ENCODE assay signal across 21 cellular contexts in genomic region chr9:77753183-77753582, GRCh38.
DNase-seq lines count a peak whose midpoint lies in the region; ATAC-seq, FAIRE-seq and TF ChIP-seq lines count a peak whose summit lies in the region.
"Had no signal": no experiment of that assay in that cellular context is flagged by ENCODE, and none has a peak within 500 bp of the region (broad histone marks: within the 10 kb centered on the region; RNA-seq: fewer than 3 reads in every experiment).

No MANE protein-coding gene starts in this region.

- ATAC-seq in K562 (no peak; the same call in 1 of the 3 replicates), GM18858 (IDR thresholded peaks at IDR 0.05; ENCODE audit: unreplicated experiment) (no peak)
- ATAC-seq: A549, PC-3 had no signal

- H3K36me3 Mint-ChIP-seq in HFFc6 (ENCODE audit: low read depth) (peaks cover 21% of the 10 kb centered on the region), nephron (ENCODE audit: low read depth) (peaks cover 52% of the 10 kb centered on the region)
- H3K36me3 Mint-ChIP-seq: IgD-negative memory B cell had no signal

- H3K9me3 ChIP-seq in A673 (ENCODE audit: low read depth, low read length, poor library complexity, severe bottlenecking) (no peaks in the 10 kb centered on the region), K562 (replicated peaks; ENCODE audit: control insufficient read depth, insufficient read depth, low read depth, low read length) (no peaks in the 10 kb centered on the region; the same call in 1 of the 2 replicates)

- CTCF ChIA-PET in A673 (lab: Charles Lee) (interaction anchor here (0.6 kb wide), 1 partner anchor 629 kb away, joined by 4 read pairs; no protein-coding TSS in a partner anchor), K562 (lab: Yijun Ruan, JAX; ENCODE audit: low intra/inter-chr PET ratio) (no interaction called here)

- POLR2A ChIA-PET in A673 (lab: Charles Lee; ENCODE audit: low non-redundant PET), result interaction anchor here (0.6 kb wide), 1 partner anchor 229 kb away, joined by 7 read pairs; no protein-coding TSS in a partner anchor
- POLR2A ChIA-PET in K562 (lab: Yijun Ruan, JAX), result no interaction called here

- H3K9me1 ChIP-seq in K562 (ENCODE audit: control insufficient read depth, insufficient read depth, low read length), result no peaks in the 10 kb centered on the region

- no peaks in the 10 kb centered on the region for H3K9me3 Mint-ChIP-seq in HFFc6
- peaks cover 12% of the 10 kb centered on the region for H3K9me3 Mint-ChIP-seq in nephron

- no peak overlapping the region for H2AFZ ChIP-seq in K562 (ENCODE audit: low read depth, low read length)
- H2AFZ ChIP-seq: GM23338 had no signal

- intact Hi-C loops in A673 (cut with micrococcal nuclease; ENCODE audit: unreplicated experiment), result loop anchor here (5.0 to 10.0 kb wide), 3 partner anchors 284 to 578 kb away; partner anchors contain the start of gene VPS13A
- intact Hi-C loops in K562 (cut with micrococcal nuclease), result loop anchor here (5.0 kb wide), 2 partner anchors 76 to 321 kb away; no protein-coding TSS in a partner anchor
- intact Hi-C loops in cardiac septum (cut with DNase I), result loop anchor here (10.0 kb wide), 1 partner anchor 78 kb away; no protein-coding TSS in a partner anchor

- FAIRE-seq in K562 (lab: Jason Lieb, UNC), result no peak
- FAIRE-seq: A549, HTR-8/SVneo had no signal

- H3K4me3 ChIP-seq in A673 (ENCODE audit: low read depth, low read length, poor library complexity, severe bottlenecking), result no peak overlapping the region
- H3K4me3 ChIP-seq in K562, result no peak overlapping the region
- H3K4me3 ChIP-seq: A549; BLaER1 treated with 17β-estradiol and CSF1 and Interleukin-3, amounts not matched to agents 10 nM and 100 nM; GM23338 had no signal

- WGBS in K562 (ENCODE audit: insufficient coverage, low coverage, missing lambda C conversion rate), result 70% methylated on average over 8 of the region's 9 CpGs

- DNase-seq in A673 (ENCODE audit: low spot score) (no peak), HFFc6 (no peak), K562 (ENCODE audit: extremely low read depth in 1 of 4, low spot score in 3 of 4) (peak in 1 of 4 experiments; percentile 17), DMS79 treated with DMSO at 0.1 percent for 48 hours (lab: John Stamatoyannopoulos, UW) (no peak), cardiac septum (ENCODE audit: low spot score) (no peak)
- DNase-seq: DND-41, NCI-H1105 treated with DMSO at 0.1 percent for 48 hours, NCI-H1694 treated with DMSO at 0.1 percent for 48 hours, NCI-H2107, NCI-H524, NCI-H82, PC-3, RPMI8226, SIG-M5 had no signal

- no peak for TF ChIP-seq POLR2A in K562 (conservative IDR thresholded peaks at IDR 0.05)

- H3K79me2 ChIP-seq in K562 (ENCODE audit: control insufficient read depth, insufficient read depth, low read length), result no peaks in the 10 kb centered on the region; the same call in 2 of the 3 replicates

- H3K9ac ChIP-seq in K562 (ENCODE audit: insufficient read depth in 1 of 2, low read depth in 2 of 2, low read length in 2 of 2), result no peak overlapping the region
- H3K9ac ChIP-seq: BLaER1 treated with 17β-estradiol and CSF1 and Interleukin-3, amounts not matched to agents 10 nM and 100 nM had no signal

- no peak for TF ChIP-seq RAD21 in K562 (CRISPR knock-in tag; conservative IDR thresholded peaks at IDR 0.05 in 1 of 2, IDR thresholded peaks at IDR 0.05 in 1 of 2)

- no peak overlapping the region for H3K4me3 Mint-ChIP-seq in HFFc6
- no peak overlapping the region for H3K4me3 Mint-ChIP-seq in nephron
- H3K4me3 Mint-ChIP-seq: GM23338, IgD-negative memory B cell had no signal

- peak; percentile 16; the same call in 1 of the 2 replicates for TF ChIP-seq EP300 in K562 (IDR thresholded peaks at IDR 0.05; ENCODE audit: low read length)

- no peak overlapping the region for H3K4me2 ChIP-seq in K562 (ENCODE audit: insufficient read depth, low read length)
- H3K4me2 ChIP-seq: A549; BLaER1 treated with 17β-estradiol and CSF1 and Interleukin-3, amounts not matched to agents 10 nM and 100 nM; GM23338 had no signal

- H3K27me3 ChIP-seq in A673 (replicated peaks; ENCODE audit: insufficient read depth, low read depth, low read length, poor library complexity) (no peaks in the 10 kb centered on the region), K562 (ENCODE audit: control insufficient read depth in 2 of 2, insufficient read depth in 2 of 2, low read length in 2 of 2) (no peaks in the 10 kb centered on the region)
- H3K27me3 ChIP-seq: BLaER1 treated with 17β-estradiol and CSF1 and Interleukin-3, amounts not matched to agents 10 nM and 100 nM had no signal

- H3K27ac Mint-ChIP-seq in HFFc6 (peak overlapping the region; percentile 44; the same call in 1 of the 2 replicates), nephron (peak overlapping the region; percentile 22 to 78 (median 65))
- H3K27ac Mint-ChIP-seq: GM23338, IgD-negative memory B cell had no signal

- no peaks in the 10 kb centered on the region for H4K20me1 ChIP-seq in K562 (replicated peaks; ENCODE audit: control insufficient read depth, insufficient read depth, low read length)

- H3K36me3 ChIP-seq in A673 (ENCODE audit: insufficient read depth, low read length, poor library complexity, severe bottlenecking) (no peaks in the 10 kb centered on the region), K562 (ENCODE audit: control insufficient read depth, insufficient read depth, low read length) (no peaks in the 10 kb centered on the region; the same call in 2 of the 3 replicates)

- H3K27me3 Mint-ChIP-seq in HFFc6 (ENCODE audit: insufficient read depth) (no peaks in the 10 kb centered on the region), nephron (ENCODE audit: low read depth) (no peaks in the 10 kb centered on the region)
- H3K27me3 Mint-ChIP-seq: IgD-negative memory B cell had no signal

- H3K4me1 Mint-ChIP-seq in HFFc6 (ENCODE audit: low read depth) (peaks cover 44% of the 10 kb centered on the region), nephron (peaks cover 27% of the 10 kb centered on the region)

- in situ Hi-C loops in K562 (cut with MboI), result loop anchor here (10.0 kb wide), 1 partner anchor 308 kb away; no protein-coding TSS in a partner anchor

- BruUV-seq in A673 (replicated peaks; lab: Mats Ljungman, UMichigan), result no TSS peak
- BruUV-seq in K562 (replicated peaks; lab: Mats Ljungman, UMichigan), result no TSS peak

- H3K4me1 ChIP-seq in A673 (ENCODE audit: insufficient read depth, low read length, poor library complexity, severe bottlenecking) (peaks cover 53% of the 10 kb centered on the region), K562 (replicated peaks in 1 of 2; ENCODE audit: control insufficient read depth in 2 of 2, insufficient read depth in 2 of 2, low read length in 2 of 2) (peaks cover 4 to 5% of the 10 kb centered on the region in 2 experiments; a peak in 2 of 5 replicates)
- H3K4me1 ChIP-seq: BLaER1 treated with 17β-estradiol and CSF1 and Interleukin-3, amounts not matched to agents 10 nM and 100 nM had no signal

- TF ChIP-seq CTCF in A673 (conservative IDR thresholded peaks at IDR 0.05; ENCODE audit: low read depth, low read length) (no peak), HFFc6 (IDR thresholded peaks at IDR 0.05) (no peak), K562 (IDR thresholded peaks at IDR 0.05 in 2 of 3, conservative IDR thresholded peaks at IDR 0.05 in 1 of 3; ENCODE audit: insufficient read depth in 2 of 3, low read depth in 1 of 3, low read length in 3 of 3) (no peak), nephron (IDR thresholded peaks at IDR 0.05; ENCODE audit: unreplicated experiment in 3 of 3) (no peak)

- H3K27ac ChIP-seq in A673 (ENCODE audit: low read depth, low read length, poor library complexity, severe bottlenecking) (peak overlapping the region; percentile 86), K562 (ENCODE audit: extremely low read depth, low read depth, low read length) (no peak overlapping the region)
- H3K27ac ChIP-seq: A549; BLaER1 treated with 17β-estradiol and CSF1 and Interleukin-3, amounts not matched to agents 10 nM and 100 nM had no signal

TF ChIP-seq in K562, 482 proteins besides CTCF, POLR2A, EP300 and RAD21 (continues in another document):
- no peak for TF ChIP-seq BDP1 (IDR thresholded peaks at IDR 0.05; ENCODE audit: insufficient read depth, insufficient read length)
- 0 out of 2 replicates have a peak, but pooled peaks have one; percentile 15 for TF ChIP-seq STAT5A (IDR thresholded peaks at IDR 0.05; ENCODE audit: borderline replicate concordance, low read length)
- TF ChIP-seq YBX1 (IDR thresholded peaks at IDR 0.05), result no peak
- TF ChIP-seq ZBTB33 (CRISPR knock-in tag; IDR thresholded peaks at IDR 0.05), result 0 out of 2 replicates have a peak, but pooled peaks have one; percentile 36
